32 cellular contexts compared by ENCODE assay signal in genomic region chr5:147095740-147096139, GRCh38.
"Had no signal": no experiment of that assay in that cellular context is flagged by ENCODE, and none has a peak within 500 bp of the region (broad histone marks: within the 10 kb centered on the region; RNA-seq: fewer than 3 reads in every experiment).

No MANE protein-coding gene starts in this region.

- H3K4me3 ChIP-seq: adrenal gland, body of pancreas, breast epithelium had no signal

- ATAC-seq: activated CD8-positive, alpha-beta T cell treated with anti-CD3 and anti-CD28 coated beads for 36 hours; activated naive CD4-positive, alpha-beta T cell treated with anti-CD3 and anti-CD28 coated beads, Interleukin-2, amount 50 U/mL, for 72 hours; activated T-cell treated with anti-CD3 and anti-CD28 coated beads, Interleukin-2, amount 50 U/mL, for 4 hours; activated T-cell treated with anti-CD3 and anti-CD28 coated beads, Interleukin-2, amount 50 U/mL, for 72 hours; activated T-helper 17 cell treated with anti-CD3 and anti-CD28 coated beads, Interleukin-2, amount 50 U/mL, for 72 hours; body of pancreas had no signal

- H3K27ac ChIP-seq: adrenal gland, body of pancreas, brain microvascular endothelial cell, breast epithelium, VCaP had no signal

- H3K4me1 ChIP-seq: body of pancreas had no signal

- H3K36me3 ChIP-seq: adrenal gland, brain microvascular endothelial cell, breast epithelium had no signal

- H3K27me3 ChIP-seq: adrenal gland, body of pancreas, brain microvascular endothelial cell, breast epithelium had no signal

- DNase-seq: activated B cell treated with CpG ODN at 0.5 μM for 24 hours; activated CD4-positive, alpha-beta memory T cell treated with anti-CD3 and anti-CD28 coated beads for 36 hours; activated CD4-positive, alpha-beta T cell treated with anti-CD3 and anti-CD28 coated beads for 4 hours; activated CD4-positive, alpha-beta T cell treated with anti-CD3 and anti-CD28 coated beads, Interleukin-2, amount 10 ng/mL, durations not matched to agents 24 days and 14 days; activated CD4-positive, alpha-beta T cell treated with anti-CD3 and anti-CD28 coated beads, Interleukin-2, amount 50 U/mL, for 1 hour; activated CD4-positive, alpha-beta T cell treated with anti-CD3 and anti-CD28 coated beads, Interleukin-2, amount 50 U/mL, for 4 hours; activated CD4-positive, CD25-positive, alpha-beta regulatory T cell treated with anti-CD3 and anti-CD28 coated beads, Interleukin-2, amount 50 U/mL, for 72 hours; activated CD8-positive, alpha-beta memory T cell treated with anti-CD3 and anti-CD28 coated beads, Interleukin-2, amount 50 U/mL, for 4 hours; activated CD8-positive, alpha-beta T cell treated with anti-CD3 and anti-CD28 coated beads for 36 hours; activated effector memory CD4-positive, alpha-beta T cell treated with anti-CD3 and anti-CD28 coated beads, Interleukin-2, amount 50 U/mL, for 16 hours; activated gamma-delta T cell treated with Interleukin-2 at 50 U/mL for 16 hours; activated naive CD4-positive, alpha-beta T cell; activated naive CD4-positive, alpha-beta T cell treated with anti-CD3 and anti-CD28 coated beads for 36 hours; activated naive CD4-positive, alpha-beta T cell treated with anti-CD3 and anti-CD28 coated beads, Interleukin-2, amount 50 U/mL, for 16 hours; activated naive CD8-positive, alpha-beta T cell treated with anti-CD3 and anti-CD28 coated beads for 36 hours; activated T-cell treated with anti-CD3 and anti-CD28 coated beads for 4 hours; activated T-cell treated with anti-CD3 and anti-CD28 coated beads, Interleukin-2, amount 50 U/mL, for 1 hour; activated T-cell treated with anti-CD3 and anti-CD28 coated beads, Interleukin-2, amount 50 U/mL, for 4 hours; activated T-cell treated with anti-CD3 and anti-CD28 coated beads, Interleukin-2, amount 50 U/mL, for 72 hours; adrenal gland; amniotic stem cell; aorta; body of pancreas; brain microvascular endothelial cell; central memory CD4-positive, alpha-beta T cell; T-helper 1 cell; T-helper 2 cell; T-helper 9 cell had no signal
